Comparison of ENCODE assay signal across 8 cellular contexts in the genomic region with DNA sequence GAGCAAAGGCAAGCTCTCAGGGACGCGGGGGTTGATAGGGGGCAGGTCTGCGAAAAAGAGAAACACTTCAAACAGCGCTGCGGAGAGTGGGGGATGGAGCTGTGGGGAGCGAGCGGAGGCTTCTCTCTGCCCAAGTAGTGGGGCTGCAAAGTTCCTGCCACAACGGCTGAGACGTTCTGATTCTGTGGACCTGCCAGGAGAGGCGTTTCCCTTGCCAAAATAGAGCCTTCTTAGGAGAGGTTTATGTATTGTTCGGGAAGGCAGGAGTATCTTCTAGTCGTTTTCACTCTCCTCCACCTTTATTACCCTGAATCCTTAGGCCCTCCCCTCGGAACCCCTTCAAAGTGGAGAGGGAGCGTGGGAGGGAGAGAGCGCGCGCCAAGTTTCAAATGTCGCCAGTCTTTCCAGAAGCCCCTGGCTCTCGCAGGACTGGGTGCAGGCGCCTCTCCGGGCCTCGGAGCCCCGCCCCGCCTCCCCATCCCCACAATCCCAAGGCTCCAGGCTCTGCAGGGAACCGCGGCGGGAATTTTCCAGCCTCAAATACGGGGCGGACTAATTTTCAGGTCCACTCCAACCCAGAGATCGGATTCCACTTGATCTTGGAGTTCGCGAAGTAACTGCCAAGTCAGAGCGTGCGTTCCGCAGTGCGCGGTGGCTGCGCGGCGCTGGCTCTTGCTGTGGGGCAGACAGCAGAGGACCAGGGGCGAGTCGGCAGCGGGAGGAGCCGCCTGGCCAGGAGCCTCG. TPM values are rescaled to one million over a fixed set of nuclear protein-coding genes. Genes with fewer than 3 reads are reported as not detected.
DNase-seq lines count a peak whose midpoint lies in the region; ATAC-seq and TF ChIP-seq lines count a peak whose summit lies in the region.

No MANE protein-coding gene starts in this region.

- H3K36me3 Mint-ChIP-seq in brain: no peaks in the 10 kb centered on the region

- peaks cover 0 to 3% (median 0%) of the 10 kb centered on the region in 5 experiments for H3K9me3 Mint-ChIP-seq in brain

- intact Hi-C loops in aorta (cut with DNase I): loop anchor here in 1 of 2 donors (10.0 kb wide), 1 partner anchor 790 kb away; no protein-coding TSS in a partner anchor

- H3K27me3 Mint-ChIP-seq in brain: peaks cover 58% of the 10 kb centered on the region

- peaks cover 2% of the 10 kb centered on the region in 2 donors for H3K27me3 ChIP-seq in aorta (ENCODE audit: control insufficient read depth in 1 of 2, insufficient read depth in 2 of 2, low read length in 1 of 2)

- peak overlapping the region; percentile 80 to 99 (median 94) for H3K27ac Mint-ChIP-seq in brain

- ATAC-seq in aorta (ENCODE audit: low FRiP score) (peak; percentile 29), HG03439 (IDR thresholded peaks at IDR 0.05; ENCODE audit: unreplicated experiment) (no peak)

- H3K4me3 ChIP-seq in mesodermal cell (ENCODE audit: extremely low read depth, insufficient read depth, low read length, poor library complexity, severe bottlenecking) (peak overlapping the region; percentile 43), aorta (ENCODE audit: low read length in 2 of 2) (no peak overlapping the region)

- H3K27ac ChIP-seq in mesodermal cell (ENCODE audit: low read depth, low read length, severe bottlenecking): no peak overlapping the region
- no peak overlapping the region for H3K27ac ChIP-seq in aorta (ENCODE audit: low read depth in 1 of 2, low read length in 2 of 2)

- peaks cover 61% of the 10 kb centered on the region for H3K4me1 Mint-ChIP-seq in brain

- H3K4me3 Mint-ChIP-seq in brain: peak overlapping the region; percentile 84 to 92 (median 90)

- DNase-seq in stimulated activated CD4-positive, alpha-beta T cell treated with anti-CD3 and anti-CD28 coated beads, Interleukin-15, amount 100 ng/mL, for 24 hours: peak; percentile 21
- DNase-seq in stimulated activated CD4-positive, alpha-beta T cell treated with anti-CD3 and anti-CD28 coated beads, Interleukin-4, amount 100 ng/mL, for 24 hours: no peak
- DNase-seq in aorta (no peak), foreskin melanocyte (no peak), HUDEP-2 (lab: John Stamatoyannopoulos, UW; ENCODE audit: unreplicated experiment in 76 of 76) (no peak)

- H3K36me3 ChIP-seq in mesodermal cell (ENCODE audit: control insufficient read depth, insufficient read depth, low read length) (no peaks in the 10 kb centered on the region), aorta (ENCODE audit: control insufficient read depth in 1 of 2, insufficient read depth in 2 of 2, low read length in 1 of 2) (no peaks in the 10 kb centered on the region)

- 0 to 1% methylated on average over 28 to 30 of the region's 45 CpGs for WGBS in mesodermal cell (ENCODE audit: insufficient coverage in 2 of 2), 2 experiments
- WGBS in aorta, 2 donors: 2 to 3% methylated on average over 41 to 45 of the region's 45 CpGs

- H3K4me1 ChIP-seq in mesodermal cell (ENCODE audit: control insufficient read depth, insufficient read depth, low read length, poor library complexity, severe bottlenecking) (peaks cover 16% of the 10 kb centered on the region), aorta (ENCODE audit: control insufficient read depth in 1 of 2, insufficient read depth in 2 of 2, low read length in 2 of 2) (no peaks in the 10 kb centered on the region)

- no peaks in the 10 kb centered on the region for H3K9me3 ChIP-seq in mesodermal cell (ENCODE audit: control insufficient read depth, low read length)
- no peaks in the 10 kb centered on the region for H3K9me3 ChIP-seq in aorta (ENCODE audit: control insufficient read depth, low read length)

- TF ChIP-seq CTCF in brain (conservative IDR thresholded peaks at IDR 0.05): no peak

RNA-seq across cellular contexts. Expression of gene POU3F2, which starts 10.0 kb away (rescaled TPM):
- 9.1 TPM for polyA plus RNA-seq in brain (ENCODE audit: insufficient read depth, low read depth, low replicate concordance)
- polyA plus RNA-seq in mesodermal cell (2013, experiment 1 of 2): 5.0 TPM
- 3.8 TPM for polyA plus RNA-seq in mesodermal cell (2013, experiment 2 of 2)
- not detected for total RNA-seq in aorta
- not detected for polyA plus RNA-seq in aorta

Comparison
In these comparisons a context has a peak if more than half of its experiments do, and no peak if none do; other contexts are left out.
1. RNA of gene POU3F2, which starts 10.0 kb away (polyA plus RNA-seq): 9.1 TPM in brain (single experiment); not detected in aorta; every median in the first group is over 10 times any median in the second.